In the genomic region with DNA sequence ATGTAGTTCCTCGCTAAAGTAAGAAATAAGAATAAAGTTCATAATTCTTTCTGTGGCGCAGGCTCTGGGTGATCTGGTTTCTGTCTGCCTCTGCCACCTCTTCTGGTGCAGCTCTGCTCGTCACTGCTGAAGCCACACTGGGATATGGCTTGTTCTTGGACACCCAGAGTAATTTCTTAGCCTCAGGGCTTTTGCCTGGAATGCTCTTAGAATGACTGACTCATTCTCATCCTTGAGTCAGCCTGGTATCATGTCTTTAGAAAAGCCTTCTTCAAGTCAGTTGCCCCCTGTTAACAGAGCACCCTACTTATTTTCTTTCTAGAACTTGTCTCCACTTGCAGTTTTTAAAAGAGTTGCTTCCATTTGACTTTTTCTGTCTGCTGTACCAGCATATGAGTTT, we compare ENCODE assay signal across 1 cellular context.
TF ChIP-seq lines count a peak whose summit lies in the region.

No MANE protein-coding gene starts in this region.

TF ChIP-seq in HCT116, 20 proteins besides CTCF, POLR2A, EP300 and RAD21 (continued from another document):
- TF ChIP-seq, protein P1, sequence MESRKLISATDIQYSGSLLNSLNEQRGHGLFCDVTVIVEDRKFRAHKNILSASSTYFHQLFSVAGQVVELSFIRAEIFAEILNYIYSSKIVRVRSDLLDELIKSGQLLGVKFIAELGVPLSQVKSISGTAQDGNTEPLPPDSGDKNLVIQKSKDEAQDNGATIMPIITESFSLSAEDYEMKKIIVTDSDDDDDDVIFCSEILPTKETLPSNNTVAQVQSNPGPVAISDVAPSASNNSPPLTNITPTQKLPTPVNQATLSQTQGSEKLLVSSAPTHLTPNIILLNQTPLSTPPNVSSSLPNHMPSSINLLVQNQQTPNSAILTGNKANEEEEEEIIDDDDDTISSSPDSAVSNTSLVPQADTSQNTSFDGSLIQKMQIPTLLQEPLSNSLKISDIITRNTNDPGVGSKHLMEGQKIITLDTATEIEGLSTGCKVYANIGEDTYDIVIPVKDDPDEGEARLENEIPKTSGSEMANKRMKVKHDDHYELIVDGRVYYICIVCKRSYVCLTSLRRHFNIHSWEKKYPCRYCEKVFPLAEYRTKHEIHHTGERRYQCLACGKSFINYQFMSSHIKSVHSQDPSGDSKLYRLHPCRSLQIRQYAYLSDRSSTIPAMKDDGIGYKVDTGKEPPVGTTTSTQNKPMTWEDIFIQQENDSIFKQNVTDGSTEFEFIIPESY (IDR thresholded peaks at IDR 0.05; ENCODE audit: extremely low read depth, insufficient replicate concordance, low read length): no peak
- no peak for TF ChIP-seq YY1 (IDR thresholded peaks at IDR 0.05; ENCODE audit: extremely low read depth, insufficient replicate concordance, low read depth, low read length)
- TF ChIP-seq FOSL1 (IDR thresholded peaks at IDR 0.05; ENCODE audit: low read depth): no peak
- TF ChIP-seq ZFX (IDR thresholded peaks at IDR 0.05): no peak
- TF ChIP-seq EZH2phosphoT487 (IDR thresholded peaks at IDR 0.05; ENCODE audit: borderline replicate concordance): no peak
- TF ChIP-seq ELF1 (IDR thresholded peaks at IDR 0.05; ENCODE audit: borderline replicate concordance, low read depth): no peak
- TF ChIP-seq, protein P2, sequence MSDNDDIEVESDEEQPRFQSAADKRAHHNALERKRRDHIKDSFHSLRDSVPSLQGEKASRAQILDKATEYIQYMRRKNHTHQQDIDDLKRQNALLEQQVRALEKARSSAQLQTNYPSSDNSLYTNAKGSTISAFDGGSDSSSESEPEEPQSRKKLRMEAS (IDR thresholded peaks at IDR 0.05): no peak
- TF ChIP-seq, protein P3, sequence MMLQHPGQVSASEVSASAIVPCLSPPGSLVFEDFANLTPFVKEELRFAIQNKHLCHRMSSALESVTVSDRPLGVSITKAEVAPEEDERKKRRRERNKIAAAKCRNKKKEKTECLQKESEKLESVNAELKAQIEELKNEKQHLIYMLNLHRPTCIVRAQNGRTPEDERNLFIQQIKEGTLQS (IDR thresholded peaks at IDR 0.05): no peak
- TF ChIP-seq EZH2 (IDR thresholded peaks at IDR 0.05): no peak
- no peak for TF ChIP-seq SRF (IDR thresholded peaks at IDR 0.05; ENCODE audit: low read depth)
- TF ChIP-seq EGR1 (IDR thresholded peaks at IDR 0.05; ENCODE audit: low read depth): no peak
